8 cellular contexts compared by ENCODE assay signal in genomic region chr5:151068571-151069197, GRCh38. TPM values are rescaled to one million over a fixed set of nuclear protein-coding genes. Genes with fewer than 3 reads are reported as not detected.
DNase-seq lines count a peak whose midpoint lies in the region; ATAC-seq and TF ChIP-seq lines count a peak whose summit lies in the region.

No MANE protein-coding gene starts in this region.

- WGBS in testis, 2 donors: 56 to 62% methylated on average over 8 to 9 of the region's 9 CpGs

- H3K4me2 ChIP-seq in DOHH2 (ENCODE audit: low read length): 0 out of 2 replicates have a peak overlapping the region, but pooled peaks have one; percentile 7

- H3K4me3 ChIP-seq in DOHH2 (ENCODE audit: low read length) (no peak overlapping the region), colonic mucosa (no peak overlapping the region), testis (no peak overlapping the region)

- H3K9me2 ChIP-seq in DOHH2 (replicated peaks; ENCODE audit: control insufficient read depth, low read length): no peaks in the 10 kb centered on the region

- no peak for DNase-seq in colonic mucosa
- peak; percentile 78 for DNase-seq in stimulated activated CD4-positive, alpha-beta T cell treated with anti-CD3 and anti-CD28 coated beads, Interleukin-15, amount 100 ng/mL, for 24 hours
- no peak for DNase-seq in glomerular visceral epithelial cell (ENCODE audit: extremely low spot score)
- DNase-seq in DMS153 treated with DMSO at 0.1 percent for 48 hours (lab: John Stamatoyannopoulos, UW; ENCODE audit: unreplicated experiment): no peak
- DNase-seq in testis: no peak

- H3K27ac ChIP-seq in DOHH2 (ENCODE audit: low read depth, low read length) (no peak overlapping the region), colonic mucosa (peak overlapping the region; percentile 40), testis (no peak overlapping the region)

- no peak for TF ChIP-seq POLR2A in testis (IDR thresholded peaks at IDR 0.05)

- no peaks in the 10 kb centered on the region for H3F3A ChIP-seq in DOHH2 (ENCODE audit: control insufficient read depth, insufficient read depth)

- peaks cover 100% of the 10 kb centered on the region for H3K79me2 ChIP-seq in DOHH2 (ENCODE audit: control insufficient read depth, low read length)

- TF ChIP-seq CTCF in DOHH2 (IDR thresholded peaks at IDR 0.05; ENCODE audit: low read depth, low read length, poor library complexity, severe bottlenecking): no peak
- TF ChIP-seq CTCF in colonic mucosa (IDR thresholded peaks at IDR 0.05): no peak
- TF ChIP-seq CTCF in testis (IDR thresholded peaks at IDR 0.05): no peak

- H4K20me1 ChIP-seq in DOHH2 (ENCODE audit: control insufficient read depth, insufficient read depth, low read depth, low read length): peaks cover 28% of the 10 kb centered on the region

- peaks cover 52% of the 10 kb centered on the region for H3K36me3 ChIP-seq in DOHH2 (ENCODE audit: control insufficient read depth, low read length)
- no peaks in the 10 kb centered on the region for H3K36me3 ChIP-seq in colonic mucosa
- H3K36me3 ChIP-seq in testis (ENCODE audit: low read depth, missing control alignments): no peaks in the 10 kb centered on the region

- peak; percentile 72 for ATAC-seq in GM19452 (IDR thresholded peaks at IDR 0.05; ENCODE audit: unreplicated experiment)
- ATAC-seq in HG03469 (IDR thresholded peaks at IDR 0.05; ENCODE audit: unreplicated experiment): peak; percentile 51

- peak overlapping the region in 1 of 2 donors; percentile 16 for H3K9ac ChIP-seq in colonic mucosa (ENCODE audit: low read depth in 2 of 2, low read length in 2 of 2)

- intact Hi-C loops in colonic mucosa (cut with DNase I) (no loop called here), testis (cut with DNase I; ENCODE audit: low total_unique reads) (no loop called here)

- H3K27me3 ChIP-seq in DOHH2 (ENCODE audit: control insufficient read depth, low read length) (no peaks in the 10 kb centered on the region), colonic mucosa (no peaks in the 10 kb centered on the region), testis (no peaks in the 10 kb centered on the region)

- no peaks in the 10 kb centered on the region for H3K9me3 ChIP-seq in DOHH2 (ENCODE audit: control insufficient read depth, insufficient read depth, low read length)
- no peaks in the 10 kb centered on the region for H3K9me3 ChIP-seq in colonic mucosa
- H3K9me3 ChIP-seq in testis: no peaks in the 10 kb centered on the region

- peaks cover 41% of the 10 kb centered on the region for H3K4me1 ChIP-seq in DOHH2 (ENCODE audit: control insufficient read depth, low read length)
- peaks cover 17% of the 10 kb centered on the region for H3K4me1 ChIP-seq in colonic mucosa
- H3K4me1 ChIP-seq in testis: peaks cover 28% of the 10 kb centered on the region

RNA-seq across cellular contexts. Expression of gene TNIP1, which starts 12.2 kb away (rescaled TPM):
- 100 to 1,000 TPM; 153 to 220 TPM for total RNA-seq in colonic mucosa
- total RNA-seq in testis: 10 to 100 TPM; 48.4 to 58.3 TPM
- polyA plus RNA-seq in testis (ENCODE audit: insufficient read depth, low read depth, low replicate concordance): 43.5 TPM

RNA-seq across cellular contexts. Expression of gene GPX3, which starts 48.3 kb away (rescaled TPM):
- total RNA-seq in colonic mucosa: 10 to 100 TPM; 30.2 to 60.5 TPM
- 100 to 1,000 TPM; 216 to 224 TPM for total RNA-seq in testis
- polyA plus RNA-seq in testis (ENCODE audit: insufficient read depth, low read depth, low replicate concordance): 119 TPM
